17 cellular contexts compared by ENCODE assay signal in genomic region chr21:29315155-29315749, GRCh38. TPM values are rescaled to one million over a fixed set of nuclear protein-coding genes. Genes with fewer than 3 reads are reported as not detected.
DNase-seq lines count a peak whose midpoint lies in the region; ATAC-seq, FAIRE-seq and TF ChIP-seq lines count a peak whose summit lies in the region.
"Had no signal": no experiment of that assay in that cellular context is flagged by ENCODE, and none has a peak within 500 bp of the region (broad histone marks: within the 10 kb centered on the region; RNA-seq: fewer than 3 reads in every experiment).

No MANE protein-coding gene starts in this region.

- H3K9me3 ChIP-seq in K562 (replicated peaks; ENCODE audit: control insufficient read depth, insufficient read depth, low read depth, low read length), result peaks cover 12% of the 10 kb centered on the region
- H3K9me3 ChIP-seq: body of pancreas, Peyer's patch, testis had no signal

- ATAC-seq in HG02610 (IDR thresholded peaks at IDR 0.05; ENCODE audit: unreplicated experiment) (peak; percentile 39), K562 (peak; percentile 46), GM21723 (IDR thresholded peaks at IDR 0.05; ENCODE audit: unreplicated experiment) (no peak), GM18517 (IDR thresholded peaks at IDR 0.05; ENCODE audit: unreplicated experiment) (no peak)
- ATAC-seq in naive thymus-derived CD8-positive, alpha-beta T cell, result peak; percentile 20 to 57
- no peak for ATAC-seq in stimulated activated effector memory CD8-positive, alpha-beta T cell treated with anti-CD3 and anti-CD28 coated beads, Interleukin-12 subunit alpha, Interleukin-12 subunit beta, amount 100 ng/mL, for 72 hours
- ATAC-seq: activated CD8-positive, alpha-beta memory T cell treated with anti-CD3 and anti-CD28 coated beads, Interleukin-2, amount 10 ng/mL, durations not matched to agents 7 days and 5 days; body of pancreas had no signal

- H3K36me3 ChIP-seq in K562 (ENCODE audit: control insufficient read depth, insufficient read depth, low read length), result peaks cover 43% of the 10 kb centered on the region
- H3K36me3 ChIP-seq: Peyer's patch had no signal

- no peak for DNase-seq in Calu3
- no peak for DNase-seq in K562 (ENCODE audit: extremely low read depth in 1 of 4, low spot score in 3 of 4)
- no peak for DNase-seq in naive thymus-derived CD8-positive, alpha-beta T cell
- DNase-seq in stimulated activated effector memory CD8-positive, alpha-beta T cell treated with anti-CD3 and anti-CD28 coated beads, Interleukin-12 subunit alpha, Interleukin-12 subunit beta, amount 100 ng/mL, for 72 hours (ENCODE audit: low spot score in 2 of 2), result no peak
- DNase-seq in substantia nigra (lab: John Stamatoyannopoulos, UW), result no peak
- DNase-seq: activated CD8-positive, alpha-beta memory T cell treated with anti-CD3 and anti-CD28 coated beads, Interleukin-2, amount 10 ng/mL, durations not matched to agents 7 days and 5 days; body of pancreas; DMS153; natural killer cell; NCI-H1694 treated with DMSO at 0.1 percent for 48 hours; NCI-H526 treated with DMSO at 0.1 percent for 48 hours; Peyer's patch; SW 1271; testis had no signal

- peaks cover 100% of the 10 kb centered on the region for H3K79me2 ChIP-seq in K562 (ENCODE audit: control insufficient read depth, insufficient read depth, low read length)

- no peaks in the 10 kb centered on the region for H3K27me3 Mint-ChIP-seq in Calu3 (ENCODE audit: unreplicated experiment)
- H3K27me3 Mint-ChIP-seq in naive thymus-derived CD8-positive, alpha-beta T cell, result no peaks in the 10 kb centered on the region
- H3K27me3 Mint-ChIP-seq: activated CD8-positive, alpha-beta memory T cell treated with anti-CD3 and anti-CD28 coated beads, Interleukin-2, amount 10 ng/mL, durations not matched to agents 7 days and 5 days had no signal

- peak overlapping the region in 1 of 2 experiments; percentile 65; a peak in 2 of 4 replicates for H3K9ac ChIP-seq in K562 (ENCODE audit: insufficient read depth in 1 of 2, low read depth in 2 of 2, low read length in 2 of 2)

- CTCF ChIA-PET in Calu3 (lab: Charles Lee) (interaction anchor here (1.7 kb wide), 1 partner anchor 15 kb away, joined by 8 read pairs; no protein-coding TSS in a partner anchor), K562 (lab: Yijun Ruan, JAX; ENCODE audit: low intra/inter-chr PET ratio) (no interaction called here)

- peak overlapping the region; percentile 79 for H3K27ac ChIP-seq in K562 (ENCODE audit: extremely low read depth, low read depth, low read length)
- no peak overlapping the region for H3K27ac ChIP-seq in substantia nigra (ENCODE audit: low read depth, low read length, poor library complexity, severe bottlenecking)
- H3K27ac ChIP-seq: body of pancreas, Peyer's patch, testis had no signal

- WGBS in K562 (ENCODE audit: insufficient coverage, low coverage, missing lambda C conversion rate), result 31% methylated on average over 2 of the region's 2 CpGs

- TF ChIP-seq RAD21 in K562 (CRISPR knock-in tag; conservative IDR thresholded peaks at IDR 0.05 in 1 of 2, IDR thresholded peaks at IDR 0.05 in 1 of 2), result no peak

- H3K9me1 ChIP-seq in K562 (ENCODE audit: control insufficient read depth, insufficient read depth, low read length), result peaks cover 3% of the 10 kb centered on the region

- TF ChIP-seq POLR2A in K562 (conservative IDR thresholded peaks at IDR 0.05), result no peak

- FAIRE-seq in K562 (lab: Jason Lieb, UNC), result no peak

- H2AFZ ChIP-seq in K562 (ENCODE audit: low read depth, low read length), result no peak overlapping the region

- H3K4me3 Mint-ChIP-seq in Calu3 (ENCODE audit: low read depth, unreplicated experiment), result no peak overlapping the region
- H3K4me3 Mint-ChIP-seq in naive thymus-derived CD8-positive, alpha-beta T cell, result peak overlapping the region in 1 of 10 donors; percentile 13
- no peak overlapping the region for H3K4me3 Mint-ChIP-seq in stimulated activated effector memory CD8-positive, alpha-beta T cell treated with anti-CD3 and anti-CD28 coated beads, Interleukin-12 subunit alpha, Interleukin-12 subunit beta, amount 100 ng/mL, for 72 hours
- H3K4me3 Mint-ChIP-seq: activated CD8-positive, alpha-beta memory T cell treated with anti-CD3 and anti-CD28 coated beads, Interleukin-2, amount 10 ng/mL, durations not matched to agents 7 days and 5 days; natural killer cell had no signal

- POLR2A ChIA-PET in K562 (lab: Yijun Ruan, JAX), result interaction anchor here (1.0 to 11.6 kb wide), 4 partner anchors 8 to 25 kb away, joined by 3 to 220 read pairs (median 6); partner anchors contain the start of gene BACH1
- POLR2A ChIA-PET in naive thymus-derived CD8-positive, alpha-beta T cell (lab: Charles Lee), result interaction anchor here (0.7 to 0.9 kb wide), 2 partner anchors 15 to 282 kb away, joined by 3 read pairs; no protein-coding TSS in a partner anchor

- TF ChIP-seq EP300 in K562 (IDR thresholded peaks at IDR 0.05; ENCODE audit: low read length), result no peak

- no peak for TF ChIP-seq CTCF in Calu3 (IDR thresholded peaks at IDR 0.05; ENCODE audit: unreplicated experiment)
- no peak for TF ChIP-seq CTCF in K562 (IDR thresholded peaks at IDR 0.05 in 2 of 3, conservative IDR thresholded peaks at IDR 0.05 in 1 of 3; ENCODE audit: insufficient read depth in 2 of 3, low read depth in 1 of 3, low read length in 3 of 3)

- no peaks in the 10 kb centered on the region for H4K20me1 ChIP-seq in K562 (replicated peaks; ENCODE audit: control insufficient read depth, insufficient read depth, low read length)

- intact Hi-C loops in Calu3 (cut with micrococcal nuclease; ENCODE audit: unreplicated experiment) (no loop called here), K562 (cut with micrococcal nuclease) (no loop called here)

- H3K4me1 ChIP-seq in K562 (replicated peaks in 1 of 2; ENCODE audit: control insufficient read depth in 2 of 2, insufficient read depth in 2 of 2, low read length in 2 of 2), result peaks cover 8 to 74% of the 10 kb centered on the region in 2 experiments; a peak in 4 of 5 replicates
- H3K4me1 ChIP-seq: testis had no signal

- peaks cover 73% of the 10 kb centered on the region for H3K4me1 Mint-ChIP-seq in Calu3 (ENCODE audit: low read depth, unreplicated experiment)
- H3K4me1 Mint-ChIP-seq in naive thymus-derived CD8-positive, alpha-beta T cell, result peaks cover 49 to 88% (median 80%) of the 10 kb centered on the region in 4 donors
- peaks cover 65% of the 10 kb centered on the region for H3K4me1 Mint-ChIP-seq in stimulated activated effector memory CD8-positive, alpha-beta T cell treated with anti-CD3 and anti-CD28 coated beads, Interleukin-12 subunit alpha, Interleukin-12 subunit beta, amount 100 ng/mL, for 72 hours
- H3K4me1 Mint-ChIP-seq: activated CD8-positive, alpha-beta memory T cell treated with anti-CD3 and anti-CD28 coated beads, Interleukin-2, amount 10 ng/mL, durations not matched to agents 7 days and 5 days had no signal

- H3K4me3 ChIP-seq in K562, result no peak overlapping the region
- H3K4me3 ChIP-seq: body of pancreas, Peyer's patch, testis had no signal

- no TSS peak for BruUV-seq in Calu3 (replicated peaks; lab: Mats Ljungman, UMichigan)
- no TSS peak for BruUV-seq in K562 (replicated peaks; lab: Mats Ljungman, UMichigan)

- peaks cover 2% of the 10 kb centered on the region for H3K9me3 Mint-ChIP-seq in Calu3 (ENCODE audit: low read depth, unreplicated experiment)
- H3K9me3 Mint-ChIP-seq in naive thymus-derived CD8-positive, alpha-beta T cell, result no peaks in the 10 kb centered on the region
- no peaks in the 10 kb centered on the region for H3K9me3 Mint-ChIP-seq in stimulated activated effector memory CD8-positive, alpha-beta T cell treated with anti-CD3 and anti-CD28 coated beads, Interleukin-12 subunit alpha, Interleukin-12 subunit beta, amount 100 ng/mL, for 72 hours
- H3K9me3 Mint-ChIP-seq: natural killer cell had no signal

- peaks cover 27% of the 10 kb centered on the region for H3K36me3 Mint-ChIP-seq in Calu3 (ENCODE audit: insufficient read depth, unreplicated experiment)
- H3K36me3 Mint-ChIP-seq in naive thymus-derived CD8-positive, alpha-beta T cell, result peaks cover 0 to 11% (median 4%) of the 10 kb centered on the region in 3 donors
- H3K36me3 Mint-ChIP-seq in stimulated activated effector memory CD8-positive, alpha-beta T cell treated with anti-CD3 and anti-CD28 coated beads, Interleukin-12 subunit alpha, Interleukin-12 subunit beta, amount 100 ng/mL, for 72 hours, result peaks cover 6% of the 10 kb centered on the region
- H3K36me3 Mint-ChIP-seq: natural killer cell had no signal

- in situ Hi-C loops in K562 (cut with MboI), result no loop called here

- no peaks in the 10 kb centered on the region for H3K27me3 ChIP-seq in K562 (ENCODE audit: control insufficient read depth in 2 of 2, insufficient read depth in 2 of 2, low read length in 2 of 2)
- H3K27me3 ChIP-seq: body of pancreas, Peyer's patch, testis had no signal

- H3K4me2 ChIP-seq in K562 (ENCODE audit: insufficient read depth, low read length), result peak overlapping the region; percentile 57

- H3K27ac Mint-ChIP-seq in Calu3 (ENCODE audit: unreplicated experiment), result peak overlapping the region; percentile 17
- H3K27ac Mint-ChIP-seq in naive thymus-derived CD8-positive, alpha-beta T cell, result peak overlapping the region in 3 of 10 donors; percentile 0 to 55 (median 2)
- H3K27ac Mint-ChIP-seq in stimulated activated effector memory CD8-positive, alpha-beta T cell treated with anti-CD3 and anti-CD28 coated beads, Interleukin-12 subunit alpha, Interleukin-12 subunit beta, amount 100 ng/mL, for 72 hours, result no peak overlapping the region
- H3K27ac Mint-ChIP-seq: activated CD8-positive, alpha-beta memory T cell treated with anti-CD3 and anti-CD28 coated beads, Interleukin-2, amount 10 ng/mL, durations not matched to agents 7 days and 5 days had no signal

RNA-seq across cellular contexts. Expression of gene BACH1, which starts 16.5 kb away (rescaled TPM):
- total RNA-seq in Calu3 (2022) (78.8 and 80.2 TPM in 2 replicates), K562 (2014; rRNA removed) (23.6 and 24.6 TPM in 2 replicates), K562 (2014; rRNA removed; fragmentation: Illumina TruSeq; extraction: Trizol) (51.7 and 57.7 TPM in 2 replicates), K562 (2015; rRNA removed; fragmentation: Illumina TruSeq; extraction: Trizol) (33.4 and 36.7 TPM in 2 replicates), K562 (2021) (53.6 and 58.5 TPM in 2 replicates)
- 67.5 and 174 TPM in 2 replicates for total RNA-seq in K562 (2011; cell fraction: chromatin; rRNA removed; ENCODE audit: low replicate concordance)
- 37.7 and 46.3 TPM in 2 replicates for total RNA-seq in K562 (2011; cell fraction: nucleolus; rRNA removed)
- total RNA-seq in K562 (2011; cell fraction: nucleoplasm; rRNA removed), result 49.6 and 62.1 TPM in 2 replicates
- polyA plus RNA-seq in K562 (2011; rRNA removed) (33.3 and 41.2 TPM in 2 replicates), K562 (2014; fragmentation: Illumina TruSeq; extraction: Trizol) (23.3 and 28.6 TPM in 2 replicates), K562 (2014; fragmentation: Nextera tagmentation; extraction: Ambion mirVana) (10 to 100 TPM; 10.6 to 12.6 TPM), K562 (2014; rRNA removed) (14.6 and 15.9 TPM in 2 replicates)
- 10.2 and 19.7 TPM in 2 replicates for polyA plus RNA-seq in K562 (2011; cell fraction: cytosol; rRNA removed)
- polyA plus RNA-seq in K562 (2011; cell fraction: nucleus; rRNA removed), result 24.4 and 26.5 TPM in 2 replicates
- polyA plus RNA-seq in K562 (2012), result 23.8 and 26.4 TPM in 2 replicates
- polyA minus RNA-seq in K562 (2011; rRNA and poly(A)+ RNA removed), result 266 and 267 TPM in 2 replicates
- polyA minus RNA-seq in K562 (2011; cell fraction: cytosol; rRNA and poly(A)+ RNA removed), result 47.3 and 68.3 TPM in 2 replicates
- polyA minus RNA-seq in K562 (2011; cell fraction: nucleus; rRNA and poly(A)+ RNA removed), result 42.0 and 79.6 TPM in 2 replicates
- total RNA-seq in naive thymus-derived CD8-positive, alpha-beta T cell, result 10 to 100 TPM; 54.5 to 62.1 TPM
- 10 to 100 TPM; 22.5 to 25.6 (median 23.4) TPM for polyA plus RNA-seq in naive thymus-derived CD8-positive, alpha-beta T cell

Comparison
In these comparisons a context has a peak if more than half of its experiments do, and no peak if none do; other contexts are left out.
1. ATAC-seq: peak in HG02610 (single experiment), K562 (single experiment) and naive thymus-derived CD8-positive, alpha-beta T cell (2 of 2); none in GM21723 (single experiment), stimulated activated effector memory CD8-positive, alpha-beta T cell treated with anti-CD3 and anti-CD28 coated beads, Interleukin-12 subunit alpha, Interleukin-12 subunit beta, amount 100 ng/mL, for 72 hours (single experiment) and GM18517 (single experiment).